Comparison of ENCODE assay signal across 1 cellular context in the genomic region with DNA sequence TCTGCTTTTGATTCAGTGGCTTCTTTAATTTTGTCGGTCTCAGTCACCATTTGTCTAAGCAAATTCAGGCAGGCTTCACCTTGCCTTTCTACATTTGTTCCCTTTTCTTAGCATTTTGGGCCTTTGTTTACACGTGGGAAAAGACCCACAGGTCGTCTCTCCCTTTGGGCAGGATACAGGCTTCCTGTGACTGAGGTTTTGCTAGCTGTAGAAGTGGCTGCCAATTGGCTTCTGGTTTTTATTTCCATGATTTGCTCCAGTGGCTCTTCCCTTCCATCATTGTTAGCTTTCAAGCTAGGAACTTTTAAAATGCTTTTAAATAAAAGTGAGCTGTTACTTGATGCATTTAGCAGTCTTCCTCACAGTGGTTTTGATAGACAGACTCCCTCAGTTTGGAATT.
TF ChIP-seq lines count a peak whose summit lies in the region.

No MANE protein-coding gene starts in this region.

TF ChIP-seq in endothelial cell of umbilical vein, 7 proteins besides CTCF, POLR2A, EP300 and RAD21 (continued from another document):
- TF ChIP-seq, protein P1, sequence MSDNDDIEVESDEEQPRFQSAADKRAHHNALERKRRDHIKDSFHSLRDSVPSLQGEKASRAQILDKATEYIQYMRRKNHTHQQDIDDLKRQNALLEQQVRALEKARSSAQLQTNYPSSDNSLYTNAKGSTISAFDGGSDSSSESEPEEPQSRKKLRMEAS (IDR thresholded peaks at IDR 0.05; ENCODE audit: insufficient read depth, insufficient read length), result no peak
- TF ChIP-seq FOS (IDR thresholded peaks at IDR 0.05; ENCODE audit: borderline replicate concordance, insufficient read depth, low read length) (no peak), EZH2 (IDR thresholded peaks at IDR 0.05; ENCODE audit: borderline replicate concordance, low read depth, low read length, severe bottlenecking) (no peak), GATA2 (IDR thresholded peaks at IDR 0.05; ENCODE audit: insufficient read depth, insufficient read length, low read depth, low read length) (no peak)
TF ChIP-seq in endothelial cell of umbilical vein: peak in this region for 0.
